In the genomic region with DNA sequence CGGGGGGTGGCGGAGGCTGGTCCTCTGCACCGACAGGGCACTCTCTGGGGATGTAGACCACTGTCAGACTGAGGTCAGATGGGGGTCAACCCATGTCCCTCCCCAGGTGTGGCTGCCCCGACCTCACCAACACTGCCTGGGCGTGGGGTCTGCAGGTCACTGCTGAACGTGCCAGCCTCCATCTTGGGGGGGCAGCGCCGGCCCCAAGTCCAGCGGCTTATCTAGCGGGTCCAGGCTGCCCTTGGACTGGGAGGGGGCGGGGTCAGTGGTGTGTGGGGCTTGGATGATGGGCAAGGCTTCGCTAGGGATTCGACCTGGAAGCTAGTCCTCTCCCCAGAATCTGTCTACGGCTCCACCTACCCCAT, we compare ENCODE assay signal across 10 cellular contexts.
A peak's percentile ranks its signal among the peaks of the same experiment; 100 is the strongest.
DNase-seq lines count a peak whose midpoint lies in the region; ATAC-seq and TF ChIP-seq lines count a peak whose summit lies in the region.
"Had no signal": no experiment of that assay in that cellular context is flagged by ENCODE, and none has a peak within 500 bp of the region (broad histone marks: within the 10 kb centered on the region; RNA-seq: fewer than 3 reads in every experiment).

No MANE protein-coding gene starts in this region.

- no peak overlapping the region for H3K27ac ChIP-seq in mesendoderm (ENCODE audit: low read depth, low read length)
- H3K27ac ChIP-seq: epithelial cell of prostate had no signal

- no peaks in the 10 kb centered on the region for H3K36me3 Mint-ChIP-seq in activated naive CD4-positive, alpha-beta T cell treated with anti-CD3 and anti-CD28 coated beads, Interleukin-2, amount 50 U/mL, for 24 hours
- H3K36me3 Mint-ChIP-seq in activated naive CD4-positive, alpha-beta T cell treated with anti-CD3 and anti-CD28 coated beads, Interleukin-2, amount 50 U/mL, for 72 hours: no peaks in the 10 kb centered on the region
- H3K36me3 Mint-ChIP-seq in MCF 10A (ENCODE audit: insufficient read depth, unreplicated experiment) (no peaks in the 10 kb centered on the region), type B pancreatic cell (no peaks in the 10 kb centered on the region)
- no peaks in the 10 kb centered on the region for H3K36me3 Mint-ChIP-seq in natural killer cell treated with Interleukin-12 subunit alpha and Interleukin-12 subunit beta and Interleukin-15 and Interleukin-18, amount 100 ng/mL, for 72 hours
- H3K36me3 Mint-ChIP-seq: activated naive CD4-positive, alpha-beta T cell treated with anti-CD3 and anti-CD28 coated beads, Interleukin-2, amount 10 ng/mL, durations not matched to agents 7 days and 5 days had no signal

- peak overlapping the region; percentile 59 for H3K4me2 ChIP-seq in mesendoderm (ENCODE audit: low read length)

- no peak for ATAC-seq in activated naive CD4-positive, alpha-beta T cell treated with anti-CD3 and anti-CD28 coated beads, Interleukin-2, amount 50 U/mL, for 72 hours
- ATAC-seq in natural killer cell treated with Interleukin-12 subunit alpha and Interleukin-12 subunit beta and Interleukin-15 and Interleukin-18, amount 100 ng/mL, for 72 hours: no peak
- ATAC-seq in GM18858 (IDR thresholded peaks at IDR 0.05; ENCODE audit: unreplicated experiment): no peak

- no peaks in the 10 kb centered on the region for H3K9me3 Mint-ChIP-seq in activated naive CD4-positive, alpha-beta T cell treated with anti-CD3 and anti-CD28 coated beads, Interleukin-2, amount 50 U/mL, for 24 hours
- no peaks in the 10 kb centered on the region for H3K9me3 Mint-ChIP-seq in activated naive CD4-positive, alpha-beta T cell treated with anti-CD3 and anti-CD28 coated beads, Interleukin-2, amount 50 U/mL, for 72 hours
- H3K9me3 Mint-ChIP-seq in MCF 10A (ENCODE audit: unreplicated experiment): no peaks in the 10 kb centered on the region
- no peaks in the 10 kb centered on the region for H3K9me3 Mint-ChIP-seq in type B pancreatic cell
- H3K9me3 Mint-ChIP-seq in natural killer cell treated with Interleukin-12 subunit alpha and Interleukin-12 subunit beta and Interleukin-15 and Interleukin-18, amount 100 ng/mL, for 72 hours: no peaks in the 10 kb centered on the region
- H3K9me3 Mint-ChIP-seq: activated naive CD4-positive, alpha-beta T cell treated with anti-CD3 and anti-CD28 coated beads, Interleukin-2, amount 10 ng/mL, durations not matched to agents 7 days and 5 days had no signal

- no peaks in the 10 kb centered on the region for H3K4me1 ChIP-seq in mesendoderm (ENCODE audit: control insufficient read depth, low read depth, low read length)

- BruUV-seq in MCF 10A (replicated peaks; lab: Mats Ljungman, UMichigan): no TSS peak

- no peak overlapping the region for H2BK120ac ChIP-seq in mesendoderm (ENCODE audit: low read depth, low read length)

- H3K79me1 ChIP-seq in mesendoderm (ENCODE audit: low read length): peaks cover 8% of the 10 kb centered on the region

- no peak overlapping the region for H3K18ac ChIP-seq in mesendoderm (ENCODE audit: low read length)

- H4K5ac ChIP-seq in mesendoderm (ENCODE audit: low read length): no peak overlapping the region

- no CpG with 5 or more reads among the region's 14 CpGs for WGBS in mesendoderm (ENCODE audit: extremely low coverage, insufficient coverage, low lambda C conversion rate)

- TF ChIP-seq CTCF in MCF 10A (IDR thresholded peaks at IDR 0.05; ENCODE audit: unreplicated experiment) (no peak), type B pancreatic cell (conservative IDR thresholded peaks at IDR 0.05) (no peak)

- H2BK15ac ChIP-seq in mesendoderm (replicated peaks; ENCODE audit: low read depth): no peak overlapping the region

- H3K36me3 ChIP-seq in mesendoderm (ENCODE audit: control insufficient read depth, insufficient read depth, low read length): no peaks in the 10 kb centered on the region

- H3K79me2 ChIP-seq in mesendoderm (ENCODE audit: control insufficient read depth, insufficient read depth, low read length): peaks cover 19% of the 10 kb centered on the region

- H2BK5ac ChIP-seq in mesendoderm (ENCODE audit: low read length): no peak overlapping the region

- H3K27me3 ChIP-seq in mesendoderm (ENCODE audit: insufficient read depth, low read length, poor library complexity): no peaks in the 10 kb centered on the region

- H4K8ac ChIP-seq in mesendoderm (ENCODE audit: low read depth, low read length): no peak overlapping the region

- no peak overlapping the region for H3K4ac ChIP-seq in mesendoderm (ENCODE audit: low read depth, low read length)

- POLR2A ChIA-PET in MCF 10A (lab: Yijun Ruan, JAX): no interaction called here

- H3K4me3 Mint-ChIP-seq in activated naive CD4-positive, alpha-beta T cell treated with anti-CD3 and anti-CD28 coated beads, Interleukin-2, amount 50 U/mL, for 24 hours: peak overlapping the region; percentile 36
- peak overlapping the region; percentile 19 for H3K4me3 Mint-ChIP-seq in MCF 10A (ENCODE audit: unreplicated experiment)
- H3K4me3 Mint-ChIP-seq in type B pancreatic cell: peak overlapping the region; percentile 77
- H3K4me3 Mint-ChIP-seq in natural killer cell treated with Interleukin-12 subunit alpha and Interleukin-12 subunit beta and Interleukin-15 and Interleukin-18, amount 100 ng/mL, for 72 hours: no peak overlapping the region
- H3K4me3 Mint-ChIP-seq: activated naive CD4-positive, alpha-beta T cell treated with anti-CD3 and anti-CD28 coated beads, Interleukin-2, amount 10 ng/mL, durations not matched to agents 7 days and 5 days had no signal

- no peaks in the 10 kb centered on the region for H3K27me3 Mint-ChIP-seq in activated naive CD4-positive, alpha-beta T cell treated with anti-CD3 and anti-CD28 coated beads, Interleukin-2, amount 50 U/mL, for 24 hours
- peaks cover 15% of the 10 kb centered on the region for H3K27me3 Mint-ChIP-seq in MCF 10A (ENCODE audit: insufficient read depth, unreplicated experiment)
- H3K27me3 Mint-ChIP-seq in type B pancreatic cell: no peaks in the 10 kb centered on the region
- H3K27me3 Mint-ChIP-seq in natural killer cell treated with Interleukin-12 subunit alpha and Interleukin-12 subunit beta and Interleukin-15 and Interleukin-18, amount 100 ng/mL, for 72 hours: no peaks in the 10 kb centered on the region

- H3K23ac ChIP-seq in mesendoderm (ENCODE audit: low read length): no peak overlapping the region

- intact Hi-C loops in MCF 10A (cut with micrococcal nuclease): loop anchor here (5.0 kb wide), 1 partner anchor 135 kb away; no protein-coding TSS in a partner anchor

- H3K4me1 Mint-ChIP-seq in activated naive CD4-positive, alpha-beta T cell treated with anti-CD3 and anti-CD28 coated beads, Interleukin-2, amount 50 U/mL, for 24 hours: no peaks in the 10 kb centered on the region
- H3K4me1 Mint-ChIP-seq in MCF 10A (ENCODE audit: insufficient read depth, unreplicated experiment) (no peaks in the 10 kb centered on the region), type B pancreatic cell (ENCODE audit: unreplicated experiment) (peaks cover 4% of the 10 kb centered on the region)
- H3K4me1 Mint-ChIP-seq in natural killer cell treated with Interleukin-12 subunit alpha and Interleukin-12 subunit beta and Interleukin-15 and Interleukin-18, amount 100 ng/mL, for 72 hours (ENCODE audit: low read depth in 2 of 2): no peaks in the 10 kb centered on the region
- H3K4me1 Mint-ChIP-seq: activated naive CD4-positive, alpha-beta T cell treated with anti-CD3 and anti-CD28 coated beads, Interleukin-2, amount 10 ng/mL, durations not matched to agents 7 days and 5 days had no signal

- DNase-seq in activated naive CD4-positive, alpha-beta T cell treated with anti-CD3 and anti-CD28 coated beads, Interleukin-2, amount 50 U/mL, for 72 hours (ENCODE audit: low spot score in 2 of 2): no peak
- DNase-seq in MCF 10A (ENCODE audit: unreplicated experiment) (no peak), mesendoderm (no peak), type B pancreatic cell (ENCODE audit: extremely low spot score, unreplicated experiment) (peak; percentile 71), DMS153 (lab: John Stamatoyannopoulos, UW) (no peak)
- no peak for DNase-seq in natural killer cell treated with Interleukin-12 subunit alpha and Interleukin-12 subunit beta and Interleukin-15 and Interleukin-18, amount 100 ng/mL, for 72 hours (ENCODE audit: low spot score)

- H2AK5ac ChIP-seq in mesendoderm (ENCODE audit: low read length): no peak overlapping the region

- CTCF ChIA-PET in MCF 10A (lab: Yijun Ruan, JAX): interaction anchor here (0.6 kb wide), 1 partner anchor 318 kb away, joined by 3 read pairs; no protein-coding TSS in a partner anchor

- H3K56ac ChIP-seq in mesendoderm (ENCODE audit: low read length): peak overlapping the region; percentile 78

- peak overlapping the region; percentile 48 for H3K4me3 ChIP-seq in mesendoderm (ENCODE audit: low read length)

- peak overlapping the region; percentile 70 for H3K9ac ChIP-seq in mesendoderm (ENCODE audit: low read length)

- H3K27ac Mint-ChIP-seq in activated naive CD4-positive, alpha-beta T cell treated with anti-CD3 and anti-CD28 coated beads, Interleukin-2, amount 50 U/mL, for 24 hours: no peak overlapping the region
- H3K27ac Mint-ChIP-seq in activated naive CD4-positive, alpha-beta T cell treated with anti-CD3 and anti-CD28 coated beads, Interleukin-2, amount 50 U/mL, for 72 hours: no peak overlapping the region
- H3K27ac Mint-ChIP-seq in MCF 10A (ENCODE audit: low read depth, unreplicated experiment): no peak overlapping the region
- H3K27ac Mint-ChIP-seq in type B pancreatic cell: no peak overlapping the region
- H3K27ac Mint-ChIP-seq in natural killer cell treated with Interleukin-12 subunit alpha and Interleukin-12 subunit beta and Interleukin-15 and Interleukin-18, amount 100 ng/mL, for 72 hours: no peak overlapping the region
- H3K27ac Mint-ChIP-seq: activated naive CD4-positive, alpha-beta T cell treated with anti-CD3 and anti-CD28 coated beads, Interleukin-2, amount 10 ng/mL, durations not matched to agents 7 days and 5 days had no signal
